20 cellular contexts compared by ENCODE assay signal in the genomic region with DNA sequence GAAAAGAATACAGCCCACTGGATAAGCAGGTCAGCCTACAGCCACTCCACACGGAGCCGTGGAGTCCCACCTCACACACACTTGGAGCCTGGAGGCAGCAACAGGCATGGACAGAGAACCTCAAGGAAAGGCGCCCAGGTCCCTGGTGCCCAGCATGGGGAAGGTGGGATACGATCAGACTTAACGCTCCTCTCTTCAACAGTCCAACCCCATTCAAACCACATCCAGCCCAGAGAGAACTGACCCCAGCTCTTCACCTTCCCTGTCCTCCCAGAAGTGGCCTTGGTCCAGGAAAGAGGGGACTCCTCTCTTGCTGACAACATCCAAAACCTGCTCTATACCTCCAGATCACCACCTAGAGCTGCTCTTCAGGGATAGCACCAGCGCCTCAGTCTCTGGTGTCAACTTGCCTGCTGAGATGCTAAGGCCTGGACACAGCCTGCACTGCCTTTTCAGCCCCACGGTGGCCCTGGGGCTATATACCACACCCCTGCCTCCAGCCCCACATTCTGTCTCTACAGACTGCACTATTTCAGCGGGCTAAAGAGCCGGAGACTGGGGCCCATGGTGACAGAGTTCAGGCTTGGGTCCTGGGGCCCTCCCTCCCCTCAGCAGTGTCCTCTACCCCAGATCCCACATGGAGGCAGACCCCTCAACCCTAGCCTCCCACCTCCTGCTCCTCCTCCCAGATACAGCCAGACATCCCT. TPM values are rescaled to one million over a fixed set of nuclear protein-coding genes. Genes with fewer than 3 reads are reported as not detected.
A peak's percentile ranks its signal among the peaks of the same experiment; 100 is the strongest.
DNase-seq lines count a peak whose midpoint lies in the region; ATAC-seq and TF ChIP-seq lines count a peak whose summit lies in the region.
"Had no signal": no experiment of that assay in that cellular context is flagged by ENCODE, and none has a peak within 500 bp of the region (broad histone marks: within the 10 kb centered on the region; RNA-seq: fewer than 3 reads in every experiment).

No MANE protein-coding gene starts in this region.

- peaks cover 97% of the 10 kb centered on the region for H3K4me1 ChIP-seq in BLaER1
- H3K4me1 ChIP-seq in HEK293 (ENCODE audit: control insufficient read depth, insufficient read depth, low read length) = peaks cover 1% of the 10 kb centered on the region; the same call in 1 of the 2 replicates
- H3K4me1 ChIP-seq in esophagus (ENCODE audit: control insufficient read depth in 2 of 2, insufficient read depth in 2 of 2, low read length in 1 of 2) = peaks cover 18 to 28% of the 10 kb centered on the region in 2 donors
- H3K4me1 ChIP-seq in skeletal muscle tissue (ENCODE audit: control insufficient read depth in 3 of 3, insufficient read depth in 3 of 3, low read length in 3 of 3) = peaks cover 18 to 35% (median 32%) of the 10 kb centered on the region in 3 donors

- H3K27ac ChIP-seq in BLaER1 (peak overlapping the region; percentile 99), HEK293 (ENCODE audit: extremely low read depth, low read depth, low read length) (no peak overlapping the region), esophagus (ENCODE audit: low read depth in 2 of 2, low read length in 1 of 2) (peak overlapping the region; percentile 59 to 76), skeletal muscle tissue (ENCODE audit: low read depth, low read length) (peak overlapping the region; percentile 30)
- H3K27ac ChIP-seq: WERI-Rb-1 had no signal

- DNase-seq in hippocampal formation (lab: John Stamatoyannopoulos, UW) (no peak), NCI-H1436 (lab: John Stamatoyannopoulos, UW) (no peak)
- DNase-seq: activated CD4-positive, alpha-beta T cell treated with anti-CD3 and anti-CD28 coated beads, Interleukin-2, amount 10 ng/mL, durations not matched to agents 7 days and 5 days; activated CD8-positive, alpha-beta memory T cell treated with anti-CD3 and anti-CD28 coated beads, Interleukin-2, amount 10 ng/mL, durations not matched to agents 7 days and 5 days; anterior cingulate cortex; CD4-positive, alpha-beta memory T cell; HCEC 1CT; immature natural killer cell; NCI-H1092; NCI-H1930; NCI-H69; stimulated activated CD8-positive, alpha-beta memory T cell treated with anti-CD3 and anti-CD28 coated beads, Interleukin-4, amount 100 ng/mL, for 48 hours; uterus; WERI-Rb-1 had no signal

- peak overlapping the region; percentile 67 for H3K9ac ChIP-seq in BLaER1
- H3K9ac ChIP-seq in skeletal muscle tissue (ENCODE audit: low read depth in 1 of 3, low read length in 3 of 3) = peak overlapping the region in 1 of 3 donors; percentile 54

- CTCF ChIA-PET in HEK293 (lab: Yijun Ruan, JAX) = interaction anchor here (0.6 to 1.4 kb wide), 2 partner anchors 30 to 72 kb away, joined by 3 read pairs; no protein-coding TSS in a partner anchor

- POLR2A ChIA-PET in HEK293 (lab: Yijun Ruan, JAX) = no interaction called here

- TF ChIP-seq CTCF in HEK293 (tag by site-specific recombination; IDR thresholded peaks at IDR 0.05) = no peak

- H3K4me3 ChIP-seq in BLaER1 (no peak overlapping the region), HEK293 (ENCODE audit: low read depth, low read length) (no peak overlapping the region), esophagus (ENCODE audit: low read depth in 1 of 2, low read length in 2 of 2) (no peak overlapping the region), skeletal muscle tissue (ENCODE audit: low read length in 3 of 3) (no peak overlapping the region)
- H3K4me3 ChIP-seq: uterus had no signal

- H3K27me3 ChIP-seq in BLaER1 (no peaks in the 10 kb centered on the region), esophagus (ENCODE audit: control insufficient read depth in 1 of 2, insufficient read depth in 2 of 2, low read length in 2 of 2) (no peaks in the 10 kb centered on the region), skeletal muscle tissue (ENCODE audit: control insufficient read depth in 3 of 3, insufficient read depth in 3 of 3, low read length in 3 of 3) (no peaks in the 10 kb centered on the region)
- H3K27me3 ChIP-seq: uterus had no signal

- 0 out of 2 replicates have a peak, but pooled peaks cover 2% of the 10 kb centered on the region for H4K20me1 ChIP-seq in BLaER1

- WGBS in esophagus, 2 donors = 65 to 71% methylated on average over 9 of the region's 9 CpGs

- no peak for ATAC-seq in HG03354 (IDR thresholded peaks at IDR 0.05; ENCODE audit: poor library complexity, severe bottlenecking, unreplicated experiment)
- ATAC-seq: activated CD8-positive, alpha-beta memory T cell treated with anti-CD3 and anti-CD28 coated beads, Interleukin-2, amount 10 ng/mL, durations not matched to agents 7 days and 5 days; natural killer cell treated with Interleukin-12 subunit alpha and Interleukin-12 subunit beta and Interleukin-15 and Interleukin-18, amount 100 ng/mL, for 72 hours had no signal

- H3K4me2 ChIP-seq in BLaER1 = peak overlapping the region; percentile 99

- H3K9me3 ChIP-seq in BLaER1 (no peaks in the 10 kb centered on the region), HEK293 (ENCODE audit: control insufficient read depth, insufficient read depth, low read depth, low read length) (no peaks in the 10 kb centered on the region), esophagus (ENCODE audit: control insufficient read depth in 2 of 2, insufficient read depth in 1 of 2, low read depth in 1 of 2, low read length in 1 of 2) (no peaks in the 10 kb centered on the region), skeletal muscle tissue (ENCODE audit: control insufficient read depth in 3 of 3, low read length in 3 of 3) (no peaks in the 10 kb centered on the region)
- H3K9me3 ChIP-seq: uterus had no signal

- peaks cover 38% of the 10 kb centered on the region for H3K36me3 ChIP-seq in BLaER1
- peaks cover 0 to 45% of the 10 kb centered on the region in 2 experiments; a peak in 2 of 3 replicates for H3K36me3 ChIP-seq in HEK293 (ENCODE audit: control insufficient read depth in 2 of 2, insufficient read depth in 1 of 2, low read length in 2 of 2)
- H3K36me3 ChIP-seq in esophagus (ENCODE audit: control insufficient read depth in 2 of 2, insufficient read depth in 2 of 2, low read length in 1 of 2) = peaks cover 0 to 20% of the 10 kb centered on the region in 2 donors
- peaks cover 7 to 21% (median 14%) of the 10 kb centered on the region in 3 donors for H3K36me3 ChIP-seq in skeletal muscle tissue (ENCODE audit: control insufficient read depth in 3 of 3, insufficient read depth in 3 of 3, low read length in 3 of 3)
- H3K36me3 ChIP-seq: uterus had no signal

TF ChIP-seq in HEK293, 187 proteins besides CTCF, POLR2A, EP300 and RAD21:
- TF ChIP-seq, protein P1, sequence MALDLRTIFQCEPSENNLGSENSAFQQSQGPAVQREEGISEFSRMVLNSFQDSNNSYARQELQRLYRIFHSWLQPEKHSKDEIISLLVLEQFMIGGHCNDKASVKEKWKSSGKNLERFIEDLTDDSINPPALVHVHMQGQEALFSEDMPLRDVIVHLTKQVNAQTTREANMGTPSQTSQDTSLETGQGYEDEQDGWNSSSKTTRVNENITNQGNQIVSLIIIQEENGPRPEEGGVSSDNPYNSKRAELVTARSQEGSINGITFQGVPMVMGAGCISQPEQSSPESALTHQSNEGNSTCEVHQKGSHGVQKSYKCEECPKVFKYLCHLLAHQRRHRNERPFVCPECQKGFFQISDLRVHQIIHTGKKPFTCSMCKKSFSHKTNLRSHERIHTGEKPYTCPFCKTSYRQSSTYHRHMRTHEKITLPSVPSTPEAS (tag by site-specific recombination; IDR thresholded peaks at IDR 0.05) = no peak
- TF ChIP-seq SCRT2 (tag by site-specific recombination; IDR thresholded peaks at IDR 0.05) = peak; percentile 30; the same call in 1 of the 2 replicates

RNA-seq across cellular contexts. Expression of gene ADCY6, which starts 7.0 kb away (rescaled TPM):
- polyA plus RNA-seq in esophagus = 10 to 100 TPM in 1 of 2 donors, 1 to 10 TPM in 1; 7.2 to 18.5 TPM
- total RNA-seq in skeletal muscle tissue = 37.6 TPM
- total RNA-seq: activated CD4-positive, alpha-beta T cell treated with anti-CD3 and anti-CD28 coated beads, Interleukin-2, amount 10 ng/mL, durations not matched to agents 7 days and 5 days; CD4-positive, alpha-beta memory T cell had no signal
- polyA plus RNA-seq: CD4-positive, alpha-beta memory T cell; immature natural killer cell had no signal

RNA-seq across cellular contexts. Expression of gene CACNB3, which starts 36.4 kb away (rescaled TPM):
- 10 to 100 TPM; 21.5 to 24.3 TPM for polyA plus RNA-seq in esophagus
- total RNA-seq in skeletal muscle tissue = 4.2 TPM
